21 cellular contexts compared by ENCODE assay signal in genomic region chr15:63405159-63405558, GRCh38. TPM values are rescaled to one million over a fixed set of nuclear protein-coding genes. Genes with fewer than 3 reads are reported as not detected.
A peak's percentile ranks its signal among the peaks of the same experiment; 100 is the strongest.
DNase-seq lines count a peak whose midpoint lies in the region; ATAC-seq and TF ChIP-seq lines count a peak whose summit lies in the region.
"Had no signal": no experiment of that assay in that cellular context is flagged by ENCODE, and none has a peak within 500 bp of the region (broad histone marks: within the 10 kb centered on the region; RNA-seq: fewer than 3 reads in every experiment).

No MANE protein-coding gene starts in this region.

- H3K9me3 ChIP-seq in adipocyte (ENCODE audit: control insufficient read depth, low read length), result no peaks in the 10 kb centered on the region
- H3K9me3 ChIP-seq: thyroid gland had no signal

- no peaks in the 10 kb centered on the region for H3K4me1 ChIP-seq in adipocyte (ENCODE audit: control insufficient read depth, insufficient read depth, low read length)
- H3K4me1 ChIP-seq: thyroid gland had no signal

- peak overlapping the region; percentile 2 for H3K4me3 Mint-ChIP-seq in T-helper 2 cell treated with Interferon-gamma antibody and Interleukin-4, amounts not matched to agents 5 μg/mL and 100 μg/mL, for 36 hours
- H3K4me3 Mint-ChIP-seq in osteocyte (ENCODE audit: unreplicated experiment), result no peak overlapping the region
- H3K4me3 Mint-ChIP-seq in activated T-cell treated with anti-CD3 and anti-CD28 coated beads, Interleukin-2, amount 50 U/mL, for 72 hours, result peak overlapping the region in 1 of 2 donors; percentile 37
- H3K4me3 Mint-ChIP-seq: natural killer cell treated with Interleukin-12 subunit alpha and Interleukin-12 subunit beta and Interleukin-15 and Interleukin-18, amount 100 ng/mL, for 72 hours had no signal

- H3K27ac Mint-ChIP-seq in T-helper 2 cell treated with Interferon-gamma antibody and Interleukin-4, amounts not matched to agents 5 μg/mL and 100 μg/mL, for 36 hours, result no peak overlapping the region
- H3K27ac Mint-ChIP-seq in osteocyte (ENCODE audit: unreplicated experiment), result peak overlapping the region; percentile 23
- H3K27ac Mint-ChIP-seq in activated T-cell treated with anti-CD3 and anti-CD28 coated beads, Interleukin-2, amount 50 U/mL, for 72 hours, result no peak overlapping the region
- H3K27ac Mint-ChIP-seq: progenitor cell of endocrine pancreas had no signal

- no peaks in the 10 kb centered on the region for H3K27me3 Mint-ChIP-seq in T-helper 2 cell treated with Interferon-gamma antibody and Interleukin-4, amounts not matched to agents 5 μg/mL and 100 μg/mL, for 36 hours (ENCODE audit: low read depth)
- H3K27me3 Mint-ChIP-seq in osteocyte (ENCODE audit: unreplicated experiment), result no peaks in the 10 kb centered on the region
- no peaks in the 10 kb centered on the region for H3K27me3 Mint-ChIP-seq in activated T-cell treated with anti-CD3 and anti-CD28 coated beads, Interleukin-2, amount 50 U/mL, for 72 hours (ENCODE audit: low read depth)
- H3K27me3 Mint-ChIP-seq: progenitor cell of endocrine pancreas had no signal

- peaks cover 7% of the 10 kb centered on the region for H3K4me1 Mint-ChIP-seq in T-helper 2 cell treated with Interferon-gamma antibody and Interleukin-4, amounts not matched to agents 5 μg/mL and 100 μg/mL, for 36 hours (ENCODE audit: low read depth)
- H3K4me1 Mint-ChIP-seq in osteocyte (ENCODE audit: unreplicated experiment), result peaks cover 27% of the 10 kb centered on the region
- peaks cover 16% of the 10 kb centered on the region for H3K4me1 Mint-ChIP-seq in activated T-cell treated with anti-CD3 and anti-CD28 coated beads, Interleukin-2, amount 50 U/mL, for 72 hours (ENCODE audit: low read depth)

- H3K9ac ChIP-seq in adipocyte (ENCODE audit: low read length), result peak overlapping the region; percentile 32

- H3K27me3 ChIP-seq in adipocyte (replicated peaks; ENCODE audit: control insufficient read depth, insufficient read depth, low read length), result no peaks in the 10 kb centered on the region
- H3K27me3 ChIP-seq: thyroid gland had no signal

- H3K9me3 Mint-ChIP-seq in T-helper 2 cell treated with Interferon-gamma antibody and Interleukin-4, amounts not matched to agents 5 μg/mL and 100 μg/mL, for 36 hours, result no peaks in the 10 kb centered on the region
- no peaks in the 10 kb centered on the region for H3K9me3 Mint-ChIP-seq in osteocyte (ENCODE audit: unreplicated experiment)
- H3K9me3 Mint-ChIP-seq in activated T-cell treated with anti-CD3 and anti-CD28 coated beads, Interleukin-2, amount 50 U/mL, for 72 hours, result no peaks in the 10 kb centered on the region
- H3K9me3 Mint-ChIP-seq: natural killer cell treated with Interleukin-12 subunit alpha and Interleukin-12 subunit beta and Interleukin-15 and Interleukin-18, amount 100 ng/mL, for 72 hours had no signal

- no peaks in the 10 kb centered on the region for H3K36me3 ChIP-seq in adipocyte (ENCODE audit: control insufficient read depth, insufficient read depth, low read length, severe bottlenecking)
- H3K36me3 ChIP-seq: thyroid gland had no signal

- TF ChIP-seq CTCF in osteocyte (IDR thresholded peaks at IDR 0.05), result no peak

- no peak for ATAC-seq in activated CD4-positive, CD25-positive, alpha-beta regulatory T cell treated with anti-CD3 and anti-CD28 coated beads, Interleukin-2, amount 50 U/mL, for 24 hours
- ATAC-seq in activated T-cell treated with anti-CD3 and anti-CD28 coated beads, Interleukin-2, amount 50 U/mL, for 72 hours (replicated peaks in 1 of 2), result no peak

- no peak overlapping the region for H3K4me3 ChIP-seq in adipocyte (ENCODE audit: low read length)
- H3K4me3 ChIP-seq: thyroid gland had no signal

- H3K36me3 Mint-ChIP-seq in T-helper 2 cell treated with Interferon-gamma antibody and Interleukin-4, amounts not matched to agents 5 μg/mL and 100 μg/mL, for 36 hours (ENCODE audit: low read depth), result no peaks in the 10 kb centered on the region
- peaks cover 2% of the 10 kb centered on the region for H3K36me3 Mint-ChIP-seq in osteocyte (ENCODE audit: unreplicated experiment)
- H3K36me3 Mint-ChIP-seq in activated T-cell treated with anti-CD3 and anti-CD28 coated beads, Interleukin-2, amount 50 U/mL, for 72 hours (ENCODE audit: insufficient read depth in 2 of 2), result no peaks in the 10 kb centered on the region
- H3K36me3 Mint-ChIP-seq: natural killer cell treated with Interleukin-12 subunit alpha and Interleukin-12 subunit beta and Interleukin-15 and Interleukin-18, amount 100 ng/mL, for 72 hours had no signal

- no peak for DNase-seq in T-helper 2 cell treated with Interferon-gamma antibody and Interleukin-4, amounts not matched to agents 5 μg/mL and 100 μg/mL, for 36 hours (ENCODE audit: low spot score)
- no peak for DNase-seq in T-helper 2 cell
- DNase-seq in LHCN-M2 (ENCODE audit: low read depth), result peak; percentile 62
- no peak for DNase-seq in adipocyte (ENCODE audit: low read depth)
- DNase-seq in osteocyte (ENCODE audit: extremely low spot score, unreplicated experiment), result no peak
- DNase-seq in activated T-cell treated with anti-CD3 and anti-CD28 coated beads, Interleukin-2, amount 50 U/mL, for 72 hours, result no peak
- DNase-seq in superior temporal gyrus (ENCODE audit: extremely low spot score), result no peak
- DNase-seq: activated gamma-delta T cell treated with Interleukin-2 at 50 U/mL for 16 hours; amniotic stem cell; DMS153; hippocampal formation; islet precursor cell; Karpas-422; NCI-H1417 treated with DMSO at 0.1 percent for 48 hours; NCI-H2227 treated with DMSO at 0.1 percent for 48 hours; NK-92 treated with Interleukin-12 subunit alpha and Interleukin-12 subunit beta, amount 100 ng/mL, for 24 hours; thyroid gland had no signal

RNA-seq across cellular contexts. Expression of gene CA12, which starts 23.5 kb away (rescaled TPM):
- total RNA-seq in LHCN-M2 (2014; rRNA removed) (4.9 and 5.2 TPM in 2 replicates), osteocyte (0.76 and 0.97 TPM in 2 replicates)
- polyA plus RNA-seq in LHCN-M2 (2012), result 0.84 TPM
- 1 to 10 TPM in 1 of 2 donors, under 1 TPM in 1; 0.55 to 2.4 TPM for total RNA-seq in activated T-cell treated with anti-CD3 and anti-CD28 coated beads, Interleukin-2, amount 50 U/mL, for 72 hours
- total RNA-seq: natural killer cell treated with Interleukin-12 subunit alpha and Interleukin-12 subunit beta and Interleukin-15 and Interleukin-18, amount 100 ng/mL, for 72 hours; T-helper 1 cell treated with Interleukin-12 subunit alpha and Interleukin-12 subunit beta and Interleukin-4 antibody, amounts not matched to agents 30 ng/mL and 1 ng/mL, for 36 hours had no signal
